In the genomic region with DNA sequence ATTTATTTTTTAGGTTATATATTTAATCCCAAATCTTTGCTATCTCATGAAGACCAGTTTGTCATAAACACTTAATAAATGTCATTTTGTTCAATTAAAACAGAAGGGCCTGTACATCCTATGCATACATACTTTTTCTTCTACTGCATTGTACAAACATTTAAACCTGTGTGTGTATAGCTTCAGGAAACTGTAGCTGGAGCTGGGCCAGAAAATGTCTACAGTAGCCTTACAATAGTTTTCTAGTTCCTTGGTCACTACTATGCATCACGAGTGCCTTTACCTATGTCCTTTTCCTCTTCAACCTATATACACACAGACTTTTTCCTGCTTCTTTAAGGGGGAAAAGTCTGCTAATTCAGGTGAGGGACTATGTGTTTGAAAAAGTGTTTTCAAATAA, we compare ENCODE assay signal across 1 cellular context.
TF ChIP-seq lines count a peak whose summit lies in the region.

No MANE protein-coding gene starts in this region.

TF ChIP-seq in A549, 52 proteins besides CTCF, POLR2A, EP300 and RAD21 (continued from another document):
- no peak for TF ChIP-seq KDM5A (IDR thresholded peaks at IDR 0.05)
- no peak for TF ChIP-seq KDM1A (IDR thresholded peaks at IDR 0.05; ENCODE audit: low read depth)
- TF ChIP-seq TFCP2L1 (CRISPR knock-in tag; IDR thresholded peaks at IDR 0.05) = no peak
- no peak for TF ChIP-seq ZFP36 (IDR thresholded peaks at IDR 0.05; ENCODE audit: borderline replicate concordance, partially characterized antibody)
- no peak for TF ChIP-seq HEYL (CRISPR knock-in tag; IDR thresholded peaks at IDR 0.05)
- TF ChIP-seq CBX8 (IDR thresholded peaks at IDR 0.05) = no peak
- no peak for TF ChIP-seq HOXB13 (CRISPR knock-in tag; IDR thresholded peaks at IDR 0.05; ENCODE audit: low read depth)
- TF ChIP-seq, protein P1, sequence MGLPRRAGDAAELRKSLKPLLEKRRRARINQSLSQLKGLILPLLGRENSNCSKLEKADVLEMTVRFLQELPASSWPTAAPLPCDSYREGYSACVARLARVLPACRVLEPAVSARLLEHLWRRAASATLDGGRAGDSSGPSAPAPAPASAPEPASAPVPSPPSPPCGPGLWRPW (IDR thresholded peaks at IDR 0.05) = no peak
- no peak for TF ChIP-seq BHLHE40 (IDR thresholded peaks at IDR 0.05; ENCODE audit: low read depth, low read length)
- TF ChIP-seq ZC3H11A (IDR thresholded peaks at IDR 0.05) = no peak
- no peak for TF ChIP-seq CEBPB (IDR thresholded peaks at IDR 0.05)
- TF ChIP-seq HOXA7 (CRISPR knock-in tag; IDR thresholded peaks at IDR 0.05) = no peak
- TF ChIP-seq ZSCAN20 (CRISPR knock-in tag; IDR thresholded peaks at IDR 0.05) = no peak
- TF ChIP-seq, protein P2, sequence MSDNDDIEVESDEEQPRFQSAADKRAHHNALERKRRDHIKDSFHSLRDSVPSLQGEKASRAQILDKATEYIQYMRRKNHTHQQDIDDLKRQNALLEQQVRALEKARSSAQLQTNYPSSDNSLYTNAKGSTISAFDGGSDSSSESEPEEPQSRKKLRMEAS (IDR thresholded peaks at IDR 0.05) = no peak
TF ChIP-seq in A549: peak in this region for 0.
